7 cellular contexts compared by ENCODE assay signal in the genomic region with DNA sequence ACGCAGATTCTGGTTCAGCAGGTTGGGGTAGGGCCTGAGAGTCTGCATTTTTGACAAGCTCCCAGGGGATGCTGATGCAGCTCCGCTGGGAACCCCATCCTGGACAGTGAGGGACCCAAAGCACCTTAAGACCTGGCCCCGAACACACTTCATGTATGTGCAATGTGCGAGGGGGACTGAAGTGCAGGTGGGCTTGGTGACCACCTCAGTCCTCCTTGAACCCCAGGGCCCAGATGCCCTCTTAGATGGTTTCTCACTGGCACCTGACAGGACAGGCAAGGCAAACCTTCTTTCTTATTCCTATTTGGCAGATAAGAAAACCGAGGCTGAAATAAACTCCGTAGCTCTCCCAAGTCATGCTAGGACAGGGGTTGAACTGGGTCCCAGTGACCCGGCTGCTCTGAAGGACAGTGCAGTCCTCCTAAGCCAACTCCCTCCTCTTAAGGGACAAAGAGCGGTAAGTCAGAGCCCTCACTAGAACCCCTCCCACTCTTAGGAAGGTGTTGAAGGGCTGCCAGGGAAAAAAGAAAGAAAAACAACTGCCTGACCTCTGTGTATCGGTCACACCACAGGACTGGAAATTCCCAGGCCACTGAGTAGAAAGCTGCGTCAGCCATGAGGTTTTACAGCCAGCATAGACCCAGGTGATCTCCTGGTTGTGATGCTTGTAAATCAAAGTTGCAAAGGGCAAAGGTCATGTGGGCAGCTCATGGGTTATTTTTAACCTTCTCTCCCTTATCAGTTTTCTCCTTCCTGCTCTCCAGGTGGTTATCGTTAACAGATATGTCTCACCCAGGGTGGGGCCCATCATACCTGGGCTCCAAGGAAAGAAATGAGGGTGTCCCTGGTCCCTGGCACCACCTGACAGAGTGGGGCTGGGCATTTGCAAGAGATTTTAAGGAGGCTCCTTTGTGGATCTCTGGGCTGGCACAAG.
A peak's percentile ranks its signal among the peaks of the same experiment; 100 is the strongest.
DNase-seq lines count a peak whose midpoint lies in the region; ATAC-seq and TF ChIP-seq lines count a peak whose summit lies in the region.

No MANE protein-coding gene starts in this region.

- H3K27ac ChIP-seq in OCI-LY3 (ENCODE audit: low read length), result no peak overlapping the region
- no peak overlapping the region for H3K27ac ChIP-seq in epithelial cell of prostate

- no peaks in the 10 kb centered on the region for H3K36me3 ChIP-seq in OCI-LY3 (replicated peaks; ENCODE audit: low read depth, low read length)

- no peaks in the 10 kb centered on the region for H4K20me1 ChIP-seq in OCI-LY3 (ENCODE audit: insufficient read depth, low read length)

- DNase-seq in HFF-Myc (ENCODE audit: extremely low read depth, low read depth) (peak; percentile 78), epithelial cell of prostate (ENCODE audit: low read depth, low spot score) (peak; percentile 53), renal cortical epithelial cell (ENCODE audit: low read depth) (peak; percentile 100), germinal center (ENCODE audit: low spot score) (no peak), NCI-H345 treated with DMSO at 0.1 percent for 48 hours (lab: John Stamatoyannopoulos, UW; ENCODE audit: unreplicated experiment) (no peak)

- H3K27me3 ChIP-seq in OCI-LY3 (ENCODE audit: low read depth, low read length), result no peaks in the 10 kb centered on the region

- peak overlapping the region; percentile 63; the same call in 1 of the 2 replicates for H2AFZ ChIP-seq in OCI-LY3 (ENCODE audit: low read depth, low read length)

- H3K4me3 ChIP-seq in HFF-Myc (replicated peaks; ENCODE audit: low read depth, low read length) (no peak overlapping the region), OCI-LY3 (ENCODE audit: low read length) (no peak overlapping the region)

- H3K9ac ChIP-seq in OCI-LY3 (ENCODE audit: low read length), result peak overlapping the region; percentile 22; the same call in 1 of the 2 replicates

- peak overlapping the region; percentile 47 for H3K4me2 ChIP-seq in OCI-LY3 (ENCODE audit: low read length)

- no peaks in the 10 kb centered on the region for H3K9me3 ChIP-seq in OCI-LY3 (ENCODE audit: insufficient read depth, low read length)

- peak; percentile 92 for ATAC-seq in GM18858 (IDR thresholded peaks at IDR 0.05; ENCODE audit: unreplicated experiment)

- TF ChIP-seq CTCF in HFF-Myc (IDR thresholded peaks at IDR 0.05; ENCODE audit: low read depth, low read length, missing control alignments) (no peak), OCI-LY3 (IDR thresholded peaks at IDR 0.05; ENCODE audit: low read depth, low read length) (no peak)

- H3K79me2 ChIP-seq in OCI-LY3 (ENCODE audit: low read length), result no peaks in the 10 kb centered on the region

- peaks cover 16% of the 10 kb centered on the region for H3K4me1 ChIP-seq in OCI-LY3 (ENCODE audit: low read length)

Comparison
In these comparisons a context has a peak if more than half of its experiments do, and no peak if none do; other contexts are left out.
1. DNase-seq: peak in HFF-Myc (single experiment), epithelial cell of prostate (single experiment) and renal cortical epithelial cell (single experiment); none in germinal center (single experiment) and NCI-H345 treated with DMSO at 0.1 percent for 48 hours (single experiment).